Comparison of ENCODE assay signal across 21 cellular contexts in the genomic region with DNA sequence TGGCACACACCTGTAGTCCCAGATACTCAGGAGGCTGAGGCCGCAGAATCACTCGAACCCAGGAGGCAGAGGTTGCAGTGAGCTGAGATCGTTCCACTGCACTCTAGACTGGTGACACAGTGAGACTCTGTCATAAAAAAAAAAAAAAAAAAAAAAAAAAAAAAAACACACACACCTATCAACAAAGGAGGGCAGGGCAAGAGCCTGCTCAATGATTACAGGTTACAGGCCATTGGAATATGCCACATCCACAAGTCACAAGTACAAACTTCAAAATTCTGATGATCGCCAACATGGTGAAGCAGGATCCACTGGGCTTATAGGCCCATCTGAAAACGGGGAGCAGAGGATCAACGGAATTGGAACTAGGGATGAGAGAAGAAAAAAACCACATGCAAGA. TPM values are rescaled to one million over a fixed set of nuclear protein-coding genes. Genes with fewer than 3 reads are reported as not detected.
A peak's percentile ranks its signal among the peaks of the same experiment; 100 is the strongest.
DNase-seq lines count a peak whose midpoint lies in the region; ATAC-seq, FAIRE-seq and TF ChIP-seq lines count a peak whose summit lies in the region.
"Had no signal": no experiment of that assay in that cellular context is flagged by ENCODE, and none has a peak within 500 bp of the region (broad histone marks: within the 10 kb centered on the region; RNA-seq: fewer than 3 reads in every experiment).

No MANE protein-coding gene starts in this region.

- H3F3A ChIP-seq in MM.1S (ENCODE audit: insufficient read depth, low read length): peaks cover 23% of the 10 kb centered on the region

- in situ Hi-C loops in GM12878 (cut with MboI): no loop called here

- RAD21 ChIA-PET in GM12878 (lab: Charles Lee; ENCODE audit: unreplicated experiment): interaction anchor here (0.6 to 6.2 kb wide), 10 partner anchors 9 to 175 kb away, joined by 3 to 40 read pairs (median 5); no protein-coding TSS in a partner anchor

- TF ChIP-seq RAD21 in GM12878 (IDR thresholded peaks at IDR 0.05; ENCODE audit: insufficient read depth, low read depth, low read length): no peak

- H3K27ac ChIP-seq in MM.1S (ENCODE audit: low read length) (peak overlapping the region; percentile 86), GM12878 (ENCODE audit: control insufficient read depth, insufficient read depth) (no peak overlapping the region)
- H3K27ac ChIP-seq: 22Rv1, A549, BLaER1, HL-60 had no signal

- WGBS in GM12878 (ENCODE audit: insufficient coverage, insufficient replicate concordance, low lambda C conversion rate, missing lambda C conversion rate): 86% methylated on average over 5 of the region's 6 CpGs

- H3K27me3 ChIP-seq in MM.1S (replicated peaks; ENCODE audit: insufficient read depth, low read length): no peaks in the 10 kb centered on the region
- peaks cover under 1 to 4% of the 10 kb centered on the region in 2 experiments; a peak in 2 of 4 replicates for H3K27me3 ChIP-seq in GM12878 (replicated peaks in 1 of 2; ENCODE audit: control insufficient read depth in 2 of 2, insufficient read depth in 2 of 2, low read length in 1 of 2)

- no peak for TF ChIP-seq EP300 in GM12878 (IDR thresholded peaks at IDR 0.05; ENCODE audit: borderline replicate concordance in 1 of 2, control insufficient read depth in 1 of 2, low read depth in 2 of 2, low read length in 2 of 2)

- H4K20me1 ChIP-seq in MM.1S (ENCODE audit: insufficient read depth, low read length) (no peaks in the 10 kb centered on the region), GM12878 (ENCODE audit: control insufficient read depth, insufficient read depth) (no peaks in the 10 kb centered on the region)
- H4K20me1 ChIP-seq: BLaER1 had no signal

- CTCF ChIA-PET in GM12878 (lab: Yijun Ruan, JAX): interaction anchor here (0.6 to 2.1 kb wide), 10 partner anchors 11 to 244 kb away, joined by 3 to 7 read pairs (median 3); no protein-coding TSS in a partner anchor

- no peak overlapping the region for H3K4me3 Mint-ChIP-seq in type B pancreatic cell
- H3K4me3 Mint-ChIP-seq: GM23338 had no signal

- POLR2A ChIA-PET in GM12878 (lab: Charles Lee): interaction anchor here (0.8 to 2.6 kb wide), 3 partner anchors 11 to 100 kb away, joined by 3 to 21 read pairs (median 4); no protein-coding TSS in a partner anchor

- H3K79me2 ChIP-seq in MM.1S (ENCODE audit: low read length) (peaks cover 92% of the 10 kb centered on the region), GM12878 (ENCODE audit: control insufficient read depth, insufficient read depth, low read length) (no peaks in the 10 kb centered on the region)

- H3K36me3 Mint-ChIP-seq in type B pancreatic cell: no peaks in the 10 kb centered on the region
- H3K36me3 Mint-ChIP-seq: CD14-positive monocyte; CD4-positive, alpha-beta memory T cell had no signal

- H3K27ac Mint-ChIP-seq in type B pancreatic cell: peak overlapping the region; percentile 10
- H3K27ac Mint-ChIP-seq: CD14-positive monocyte; CD4-positive, alpha-beta memory T cell; GM23338 had no signal

- SMC1A ChIA-PET in GM12878 (lab: Charles Lee; ENCODE audit: uncharacterized antibody, unreplicated experiment): interaction anchor here (0.9 to 13.1 kb wide), 13 partner anchors 9 to 693 kb away, joined by 3 to 107 read pairs (median 4); no protein-coding TSS in a partner anchor

- FAIRE-seq in GM12878 (lab: Jason Lieb, UNC): no peak
- FAIRE-seq: A549, H54, HTR-8/SVneo had no signal

- no peaks in the 10 kb centered on the region for H3K36me3 ChIP-seq in MM.1S (replicated peaks; ENCODE audit: insufficient read depth, low read length)
- no peaks in the 10 kb centered on the region for H3K36me3 ChIP-seq in GM12878 (ENCODE audit: control insufficient read depth in 2 of 2, insufficient read depth in 2 of 2, low read length in 1 of 2)
- H3K36me3 ChIP-seq in mucosa of descending colon (ENCODE audit: low read depth): no peaks in the 10 kb centered on the region
- H3K36me3 ChIP-seq: BLaER1 had no signal

- H3K9me3 ChIP-seq in MM.1S (replicated peaks; ENCODE audit: insufficient read depth, low read length): no peaks in the 10 kb centered on the region
- H3K9me3 ChIP-seq in GM12878 (replicated peaks; ENCODE audit: control insufficient read depth, insufficient read depth, low read length): no peaks in the 10 kb centered on the region; the same call in 2 of the 3 replicates
- H3K9me3 ChIP-seq in mucosa of descending colon: no peaks in the 10 kb centered on the region
- H3K9me3 ChIP-seq: A549 had no signal

- DNase-seq in MM.1S (no peak), GM12878 (ENCODE audit: low read depth, low spot score) (no peak), mucosa of descending colon (peak in 1 of 3 donors; percentile 46), type B pancreatic cell (ENCODE audit: extremely low spot score, unreplicated experiment) (no peak), activated gamma-delta T cell (lab: John Stamatoyannopoulos, UW) (no peak)
- DNase-seq in stimulated activated CD4-positive, alpha-beta T cell treated with anti-CD3 and anti-CD28 coated beads, Interleukin-2, amount 100 ng/mL, for 24 hours: no peak
- DNase-seq: CD4-positive, alpha-beta memory T cell; DMS153; DMS79; GDM1; HCEC 1CT; IMR-90 had no signal

- peaks cover 48% of the 10 kb centered on the region for H3K27me3 Mint-ChIP-seq in type B pancreatic cell

- no peaks in the 10 kb centered on the region for H3K9me2 ChIP-seq in MM.1S (replicated peaks; ENCODE audit: insufficient read depth, low read length)

- H3K4me2 ChIP-seq in MM.1S (ENCODE audit: low read depth, low read length): peak overlapping the region; percentile 66
- H3K4me2 ChIP-seq in GM12878 (ENCODE audit: control insufficient read depth, insufficient read depth): no peak overlapping the region
- H3K4me2 ChIP-seq: A549, BLaER1, GM23338 had no signal

- H3K9ac ChIP-seq in MM.1S (ENCODE audit: low read length) (no peak overlapping the region), GM12878 (ENCODE audit: control insufficient read depth, insufficient read depth, low read length) (no peak overlapping the region)
- H3K9ac ChIP-seq: BLaER1 had no signal

- intact Hi-C loops in GM12878 (cut with micrococcal nuclease; ENCODE audit: unreplicated experiment) (loop anchor here (10.0 kb wide), 1 partner anchor 54 kb away; no protein-coding TSS in a partner anchor), mucosa of descending colon (cut with DNase I, micrococcal nuclease) (no loop called here)

- peaks cover 7% of the 10 kb centered on the region for H3K4me1 Mint-ChIP-seq in type B pancreatic cell (ENCODE audit: unreplicated experiment)

- TF ChIP-seq CTCF in MM.1S (IDR thresholded peaks at IDR 0.05; ENCODE audit: low read length) (no peak), GM12878 (IDR thresholded peaks at IDR 0.05 in 2 of 3, conservative IDR thresholded peaks at IDR 0.05 in 1 of 3; ENCODE audit: control insufficient read depth in 2 of 3, extremely low read depth in 1 of 3, insufficient read depth in 1 of 3, low read depth in 3 of 3, low read length in 3 of 3) (no peak), mucosa of descending colon (IDR thresholded peaks at IDR 0.05) (no peak), type B pancreatic cell (conservative IDR thresholded peaks at IDR 0.05) (no peak)

- no peaks in the 10 kb centered on the region for H3K9me3 Mint-ChIP-seq in type B pancreatic cell
- H3K9me3 Mint-ChIP-seq: CD4-positive, alpha-beta memory T cell; GM23338 had no signal

- no peak for TF ChIP-seq POLR2A in GM12878 (IDR thresholded peaks at IDR 0.05; ENCODE audit: low read depth, low read length)

- H2AFZ ChIP-seq in MM.1S (ENCODE audit: low read length) (no peak overlapping the region), GM12878 (ENCODE audit: control insufficient read depth, low read depth, low read length) (no peak overlapping the region; the same call in 1 of the 2 replicates)
- H2AFZ ChIP-seq: GM23338 had no signal

- H3K4me1 ChIP-seq in MM.1S (ENCODE audit: low read length): peaks cover 52% of the 10 kb centered on the region
- H3K4me1 ChIP-seq in GM12878 (ENCODE audit: control insufficient read depth, insufficient read depth, low read length): peaks cover 11% of the 10 kb centered on the region
- H3K4me1 ChIP-seq in mucosa of descending colon (ENCODE audit: low read depth): peaks cover 16% of the 10 kb centered on the region
- H3K4me1 ChIP-seq: A549, BLaER1 had no signal

- no TSS peak for BruUV-seq in GM12878 (replicated peaks; lab: Mats Ljungman, UMichigan)

- ATAC-seq in GM12878 (no peak), mucosa of descending colon (peak; percentile 59), esophagus mucosa (no peak)
- ATAC-seq: A549, GM23338 had no signal

- no peak overlapping the region; the same call in 1 of the 2 replicates for H3K4me3 ChIP-seq in MM.1S (ENCODE audit: low read length)
- no peak overlapping the region for H3K4me3 ChIP-seq in GM12878
- no peak overlapping the region for H3K4me3 ChIP-seq in mucosa of descending colon
- H3K4me3 ChIP-seq: A549, BLaER1, GM23338 had no signal

TF ChIP-seq in GM12878, 131 proteins besides CTCF, POLR2A, EP300 and RAD21 (continues in another document):
- no peak for TF ChIP-seq ATF7 (IDR thresholded peaks at IDR 0.05; ENCODE audit: low read depth)

RNA-seq across cellular contexts. Expression of a gene that starts 6.3 kb away (rescaled TPM):
- 23.1 and 25.4 TPM in 2 replicates for total RNA-seq in GM12878 (2013; cell fraction: nucleolus; rRNA removed)
- total RNA-seq in GM12878 (2014; rRNA removed) (4.5 and 4.7 TPM in 2 replicates), GM12878 (2014; rRNA removed; fragmentation: Illumina TruSeq; extraction: Trizol) (2.5 and 3.2 TPM in 2 replicates), GM12878 (2021) (4.1 and 4.4 TPM in 2 replicates), mucosa of descending colon (100 to 1,000 TPM in 2 of 3 donors, 10 to 100 TPM in 1; 52.7 to 179 (median 120) TPM), type B pancreatic cell (ENCODE audit: low replicate concordance) (51.7 and 130 TPM in 2 replicates), esophagus mucosa (29.6 TPM)
- 0.34 TPM for polyA plus RNA-seq in GM12878 (2011; ENCODE audit: low read depth)
- polyA plus RNA-seq in GM12878 (2011; rRNA removed) (2.7 and 3.3 TPM in 2 replicates), GM12878 (2014; fragmentation: Illumina TruSeq; extraction: Trizol) (3.8 and 4.2 TPM in 2 replicates), GM12878 (2014; fragmentation: Nextera tagmentation; extraction: Ambion mirVana) (1 to 10 TPM; 2.8 to 4.4 TPM), GM12878 (2014; rRNA removed) (2.4 and 3.2 TPM in 2 replicates), GM12878 (2016; fragmentation: Nextera tagmentation; extraction: Ambion mirVana) (1 to 10 TPM; 2.5 to 2.6 TPM)
- polyA plus RNA-seq in GM12878 (2011; cell fraction: cytosol; rRNA removed): 3.1 and 4.2 TPM in 2 replicates
- polyA plus RNA-seq in GM12878 (2011; cell fraction: nucleus; rRNA removed): 4.8 and 6.1 TPM in 2 replicates
- 0.86 and 2.6 TPM in 2 replicates for polyA plus RNA-seq in GM12878 (2012)
- polyA minus RNA-seq in GM12878 (2011; rRNA and poly(A)+ RNA removed): 5.5 and 5.8 TPM in 2 replicates
- 2.1 and 2.8 TPM in 2 replicates for polyA minus RNA-seq in GM12878 (2011; cell fraction: cytosol; rRNA and poly(A)+ RNA removed)
- polyA minus RNA-seq in GM12878 (2011; cell fraction: nucleus; rRNA and poly(A)+ RNA removed): 2.0 and 2.2 TPM in 2 replicates
- total RNA-seq: CD4-positive, alpha-beta memory T cell had no signal
- polyA plus RNA-seq: CD14-positive monocyte had no signal
